In genomic region chr18:63141777-63142176, GRCh38 we compare ENCODE assay signal across 10 cellular contexts.
DNase-seq lines count a peak whose midpoint lies in the region; ATAC-seq and TF ChIP-seq lines count a peak whose summit lies in the region.
"Had no signal": no experiment of that assay in that cellular context is flagged by ENCODE, and none has a peak within 500 bp of the region (broad histone marks: within the 10 kb centered on the region; RNA-seq: fewer than 3 reads in every experiment).

No MANE protein-coding gene starts in this region.

- peak overlapping the region; percentile 77 for H3K9ac ChIP-seq in OCI-LY1 (ENCODE audit: low read length)

- H3K9me3 ChIP-seq in DOHH2 (ENCODE audit: control insufficient read depth, insufficient read depth, low read length) = peaks cover 12% of the 10 kb centered on the region
- H3K9me3 ChIP-seq in OCI-LY1 (ENCODE audit: low read length) = no peaks in the 10 kb centered on the region

- H3F3A ChIP-seq in DOHH2 (ENCODE audit: control insufficient read depth, insufficient read depth) (peaks cover 84% of the 10 kb centered on the region), OCI-LY1 (ENCODE audit: insufficient read depth, low read length) (peaks cover 48% of the 10 kb centered on the region)

- H3K4me1 ChIP-seq in DOHH2 (ENCODE audit: control insufficient read depth, low read length) (peaks cover 100% of the 10 kb centered on the region), OCI-LY1 (ENCODE audit: insufficient read depth, low read length, severe bottlenecking) (peaks cover 100% of the 10 kb centered on the region)

- H2AFZ ChIP-seq in OCI-LY1 (ENCODE audit: low read length) = no peak overlapping the region

- peak overlapping the region; percentile 74 for H3K4me3 ChIP-seq in DOHH2 (ENCODE audit: low read length)
- peak overlapping the region; percentile 53 for H3K4me3 ChIP-seq in OCI-LY1 (ENCODE audit: low read depth, low read length, poor library complexity, severe bottlenecking)
- H3K4me3 ChIP-seq: SK-N-MC had no signal

- H3K27me3 ChIP-seq in DOHH2 (ENCODE audit: control insufficient read depth, low read length) (no peaks in the 10 kb centered on the region), OCI-LY1 (ENCODE audit: insufficient read depth, low read length) (no peaks in the 10 kb centered on the region)

- no peaks in the 10 kb centered on the region for H3K9me2 ChIP-seq in DOHH2 (replicated peaks; ENCODE audit: control insufficient read depth, low read length)
- H3K9me2 ChIP-seq in OCI-LY1 (ENCODE audit: low read depth, low read length) = no peaks in the 10 kb centered on the region

- peak; percentile 50 for ATAC-seq in HG02981 (IDR thresholded peaks at IDR 0.05; ENCODE audit: unreplicated experiment)

- H3K27ac ChIP-seq in DOHH2 (ENCODE audit: low read depth, low read length) = peak overlapping the region; percentile 94
- peak overlapping the region; percentile 99 for H3K27ac ChIP-seq in OCI-LY1 (ENCODE audit: low read depth, low read length, poor library complexity, severe bottlenecking)
- H3K27ac ChIP-seq: SK-N-MC had no signal

- peaks cover 81% of the 10 kb centered on the region for H3K79me2 ChIP-seq in DOHH2 (ENCODE audit: control insufficient read depth, low read length)
- peaks cover 78% of the 10 kb centered on the region for H3K79me2 ChIP-seq in OCI-LY1 (ENCODE audit: insufficient read depth, low read length)

- H3K4me2 ChIP-seq in DOHH2 (ENCODE audit: low read length) (peak overlapping the region; percentile 94), OCI-LY1 (ENCODE audit: low read length) (peak overlapping the region; percentile 73)

- no peaks in the 10 kb centered on the region for H4K20me1 ChIP-seq in DOHH2 (ENCODE audit: control insufficient read depth, insufficient read depth, low read depth, low read length)
- H4K20me1 ChIP-seq in OCI-LY1 (ENCODE audit: insufficient read depth, low read length) = no peaks in the 10 kb centered on the region

- TF ChIP-seq CTCF in DOHH2 (IDR thresholded peaks at IDR 0.05; ENCODE audit: low read depth, low read length, poor library complexity, severe bottlenecking) (no peak), OCI-LY1 (IDR thresholded peaks at IDR 0.05; ENCODE audit: low read length) (no peak)

- H3K36me3 ChIP-seq in DOHH2 (ENCODE audit: control insufficient read depth, low read length) (peaks cover 48% of the 10 kb centered on the region), OCI-LY1 (ENCODE audit: insufficient read depth, low read length) (peaks cover 97% of the 10 kb centered on the region)

- DNase-seq in GM19240 (ENCODE audit: insufficient read length, low spot score) = peak; percentile 62
- DNase-seq in DMS79 (lab: John Stamatoyannopoulos, UW) = no peak
- no peak for DNase-seq in HT-29 (ENCODE audit: low spot score)
- no peak for DNase-seq in stimulated activated CD4-positive, alpha-beta T cell treated with anti-CD3 and anti-CD28 coated beads, Interleukin-4, amount 100 ng/mL, for 1 hour
- no peak for DNase-seq in NCI-H2196 (lab: John Stamatoyannopoulos, UW; ENCODE audit: unreplicated experiment)
- DNase-seq: CD4-positive, CD25-positive, alpha-beta regulatory T cell had no signal
